Comparison of ENCODE assay signal across 15 cellular contexts in genomic region chr7:120370954-120371353, GRCh38.
A peak's percentile ranks its signal among the peaks of the same experiment; 100 is the strongest.
DNase-seq lines count a peak whose midpoint lies in the region; ATAC-seq and TF ChIP-seq lines count a peak whose summit lies in the region.
"Had no signal": no experiment of that assay in that cellular context is flagged by ENCODE, and none has a peak within 500 bp of the region (broad histone marks: within the 10 kb centered on the region; RNA-seq: fewer than 3 reads in every experiment).

No MANE protein-coding gene starts in this region.

- no peak for TF ChIP-seq CTCF in upper lobe of left lung (IDR thresholded peaks at IDR 0.05)

- no peak for TF ChIP-seq POLR2A in upper lobe of left lung (IDR thresholded peaks at IDR 0.05)

- no peaks in the 10 kb centered on the region for H3K4me1 Mint-ChIP-seq in immature natural killer cell
- H3K4me1 Mint-ChIP-seq: activated B cell treated with CpG ODN at 0.5 μM for 24 hours had no signal

- H3K27ac Mint-ChIP-seq in immature natural killer cell: no peak overlapping the region
- H3K27ac Mint-ChIP-seq: activated B cell treated with CpG ODN at 0.5 μM for 24 hours had no signal

- no peak overlapping the region for H3K27ac ChIP-seq in upper lobe of left lung
- H3K27ac ChIP-seq: BLaER1, neutrophil, skin epidermis had no signal

- H3K9me3 Mint-ChIP-seq in immature natural killer cell: peaks cover 2 to 23% (median 13%) of the 10 kb centered on the region in 6 donors
- H3K9me3 Mint-ChIP-seq: activated B cell treated with CpG ODN at 0.5 μM for 24 hours had no signal

- TF ChIP-seq EP300 in upper lobe of left lung (IDR thresholded peaks at IDR 0.05): no peak

- peaks cover 0 to 3% (median 0%) of the 10 kb centered on the region in 3 donors for H3K36me3 Mint-ChIP-seq in immature natural killer cell

- H3K4me1 ChIP-seq in upper lobe of left lung: no peaks in the 10 kb centered on the region
- H3K4me1 ChIP-seq: BLaER1 had no signal

- in situ Hi-C loops in KBM-7 (cut with MboI; ENCODE audit: low pct_unique_long_range_greater_than_20kb, low sequenced_read_pairs): no loop called here

- H3K36me3 ChIP-seq in upper lobe of left lung: no peaks in the 10 kb centered on the region
- H3K36me3 ChIP-seq: BLaER1, neutrophil had no signal

- DNase-seq in RPMI7951 (ENCODE audit: low read depth) (peak; percentile 6), NCI-H1694 (lab: John Stamatoyannopoulos, UW) (no peak), immature natural killer cell (no peak), KBM-7 (no peak), upper lobe of left lung (no peak)
- DNase-seq: activated B cell treated with CpG ODN at 0.5 μM for 24 hours, GF-D8, NCI-H1436 treated with DMSO at 0.1 percent for 48 hours, SW 1271 had no signal

- 76 to 79% methylated on average over 2 of the region's 2 CpGs for WGBS in upper lobe of left lung, 2 donors

- no peaks in the 10 kb centered on the region for H3K27me3 ChIP-seq in upper lobe of left lung
- H3K27me3 ChIP-seq: BLaER1, neutrophil had no signal

- ATAC-seq in GM18517 (IDR thresholded peaks at IDR 0.05; ENCODE audit: unreplicated experiment) (peak; percentile 51), GM21423 (IDR thresholded peaks at IDR 0.05; ENCODE audit: unreplicated experiment) (peak; percentile 63), HG03196 (IDR thresholded peaks at IDR 0.05; ENCODE audit: unreplicated experiment) (peak; percentile 72), upper lobe of left lung (ENCODE audit: low FRiP score in 2 of 2) (no peak)

- no peak overlapping the region for H3K4me3 ChIP-seq in upper lobe of left lung
- H3K4me3 ChIP-seq: BLaER1, skin epidermis had no signal

- no peaks in the 10 kb centered on the region for H3K27me3 Mint-ChIP-seq in immature natural killer cell (ENCODE audit: low read depth in 3 of 3)
- H3K27me3 Mint-ChIP-seq: activated B cell treated with CpG ODN at 0.5 μM for 24 hours had no signal

- no peak overlapping the region for H3K4me3 Mint-ChIP-seq in immature natural killer cell
- H3K4me3 Mint-ChIP-seq: activated B cell treated with CpG ODN at 0.5 μM for 24 hours had no signal

- H3K9me3 ChIP-seq in upper lobe of left lung: no peaks in the 10 kb centered on the region
- H3K9me3 ChIP-seq: BLaER1, neutrophil had no signal

Comparison
In these comparisons a context has a peak if more than half of its experiments do, and no peak if none do; other contexts are left out.
1. ATAC-seq: peak in GM18517 (single experiment), GM21423 (single experiment) and HG03196 (single experiment); none in upper lobe of left lung (0 of 2).